In the genomic region with DNA sequence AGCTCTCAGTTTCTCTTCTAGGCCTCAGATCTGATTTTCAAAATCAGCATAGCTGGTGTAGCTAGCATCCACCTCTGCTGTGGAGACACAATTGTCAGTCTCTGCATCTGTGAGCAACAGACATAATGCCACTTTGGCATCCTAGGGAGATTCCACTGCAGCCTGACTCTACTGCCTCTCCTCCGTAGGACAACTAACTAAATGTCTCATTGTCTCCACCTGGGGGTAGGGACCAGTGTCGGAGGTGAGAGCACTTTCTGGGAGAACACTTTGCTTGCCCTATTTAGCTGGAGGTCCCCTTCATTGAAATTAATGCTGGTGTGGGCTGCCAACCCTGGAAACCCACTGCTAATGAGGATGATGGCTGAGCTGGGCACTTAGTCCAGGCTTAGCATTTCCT, we compare ENCODE assay signal across 1 cellular context.
TF ChIP-seq lines count a peak whose summit lies in the region.

No MANE protein-coding gene starts in this region.

TF ChIP-seq in WTC11, 78 proteins besides CTCF, POLR2A, EP300 and RAD21 (continued from another document):
- TF ChIP-seq, protein P1, sequence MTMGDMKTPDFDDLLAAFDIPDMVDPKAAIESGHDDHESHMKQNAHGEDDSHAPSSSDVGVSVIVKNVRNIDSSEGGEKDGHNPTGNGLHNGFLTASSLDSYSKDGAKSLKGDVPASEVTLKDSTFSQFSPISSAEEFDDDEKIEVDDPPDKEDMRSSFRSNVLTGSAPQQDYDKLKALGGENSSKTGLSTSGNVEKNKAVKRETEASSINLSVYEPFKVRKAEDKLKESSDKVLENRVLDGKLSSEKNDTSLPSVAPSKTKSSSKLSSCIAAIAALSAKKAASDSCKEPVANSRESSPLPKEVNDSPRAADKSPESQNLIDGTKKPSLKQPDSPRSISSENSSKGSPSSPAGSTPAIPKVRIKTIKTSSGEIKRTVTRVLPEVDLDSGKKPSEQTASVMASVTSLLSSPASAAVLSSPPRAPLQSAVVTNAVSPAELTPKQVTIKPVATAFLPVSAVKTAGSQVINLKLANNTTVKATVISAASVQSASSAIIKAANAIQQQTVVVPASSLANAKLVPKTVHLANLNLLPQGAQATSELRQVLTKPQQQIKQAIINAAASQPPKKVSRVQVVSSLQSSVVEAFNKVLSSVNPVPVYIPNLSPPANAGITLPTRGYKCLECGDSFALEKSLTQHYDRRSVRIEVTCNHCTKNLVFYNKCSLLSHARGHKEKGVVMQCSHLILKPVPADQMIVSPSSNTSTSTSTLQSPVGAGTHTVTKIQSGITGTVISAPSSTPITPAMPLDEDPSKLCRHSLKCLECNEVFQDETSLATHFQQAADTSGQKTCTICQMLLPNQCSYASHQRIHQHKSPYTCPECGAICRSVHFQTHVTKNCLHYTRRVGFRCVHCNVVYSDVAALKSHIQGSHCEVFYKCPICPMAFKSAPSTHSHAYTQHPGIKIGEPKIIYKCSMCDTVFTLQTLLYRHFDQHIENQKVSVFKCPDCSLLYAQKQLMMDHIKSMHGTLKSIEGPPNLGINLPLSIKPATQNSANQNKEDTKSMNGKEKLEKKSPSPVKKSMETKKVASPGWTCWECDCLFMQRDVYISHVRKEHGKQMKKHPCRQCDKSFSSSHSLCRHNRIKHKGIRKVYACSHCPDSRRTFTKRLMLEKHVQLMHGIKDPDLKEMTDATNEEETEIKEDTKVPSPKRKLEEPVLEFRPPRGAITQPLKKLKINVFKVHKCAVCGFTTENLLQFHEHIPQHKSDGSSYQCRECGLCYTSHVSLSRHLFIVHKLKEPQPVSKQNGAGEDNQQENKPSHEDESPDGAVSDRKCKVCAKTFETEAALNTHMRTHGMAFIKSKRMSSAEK (CRISPR knock-in tag; IDR thresholded peaks at IDR 0.05; ENCODE audit: borderline replicate concordance): no peak
- no peak for TF ChIP-seq ZNF671 (CRISPR knock-in tag; IDR thresholded peaks at IDR 0.05)
- no peak for TF ChIP-seq OVOL2 (CRISPR knock-in tag; IDR thresholded peaks at IDR 0.05; ENCODE audit: borderline replicate concordance)
- TF ChIP-seq USF2 (CRISPR knock-in tag; IDR thresholded peaks at IDR 0.05): no peak
- TF ChIP-seq, protein P2, sequence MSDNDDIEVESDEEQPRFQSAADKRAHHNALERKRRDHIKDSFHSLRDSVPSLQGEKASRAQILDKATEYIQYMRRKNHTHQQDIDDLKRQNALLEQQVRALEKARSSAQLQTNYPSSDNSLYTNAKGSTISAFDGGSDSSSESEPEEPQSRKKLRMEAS (CRISPR knock-in tag; IDR thresholded peaks at IDR 0.05): no peak
- no peak for TF ChIP-seq AR (CRISPR knock-in tag; IDR thresholded peaks at IDR 0.05)
- no peak for TF ChIP-seq NR1H2 (CRISPR knock-in tag; IDR thresholded peaks at IDR 0.05)
- TF ChIP-seq NFE2L1 (CRISPR knock-in tag; IDR thresholded peaks at IDR 0.05): no peak
- TF ChIP-seq, protein P3, sequence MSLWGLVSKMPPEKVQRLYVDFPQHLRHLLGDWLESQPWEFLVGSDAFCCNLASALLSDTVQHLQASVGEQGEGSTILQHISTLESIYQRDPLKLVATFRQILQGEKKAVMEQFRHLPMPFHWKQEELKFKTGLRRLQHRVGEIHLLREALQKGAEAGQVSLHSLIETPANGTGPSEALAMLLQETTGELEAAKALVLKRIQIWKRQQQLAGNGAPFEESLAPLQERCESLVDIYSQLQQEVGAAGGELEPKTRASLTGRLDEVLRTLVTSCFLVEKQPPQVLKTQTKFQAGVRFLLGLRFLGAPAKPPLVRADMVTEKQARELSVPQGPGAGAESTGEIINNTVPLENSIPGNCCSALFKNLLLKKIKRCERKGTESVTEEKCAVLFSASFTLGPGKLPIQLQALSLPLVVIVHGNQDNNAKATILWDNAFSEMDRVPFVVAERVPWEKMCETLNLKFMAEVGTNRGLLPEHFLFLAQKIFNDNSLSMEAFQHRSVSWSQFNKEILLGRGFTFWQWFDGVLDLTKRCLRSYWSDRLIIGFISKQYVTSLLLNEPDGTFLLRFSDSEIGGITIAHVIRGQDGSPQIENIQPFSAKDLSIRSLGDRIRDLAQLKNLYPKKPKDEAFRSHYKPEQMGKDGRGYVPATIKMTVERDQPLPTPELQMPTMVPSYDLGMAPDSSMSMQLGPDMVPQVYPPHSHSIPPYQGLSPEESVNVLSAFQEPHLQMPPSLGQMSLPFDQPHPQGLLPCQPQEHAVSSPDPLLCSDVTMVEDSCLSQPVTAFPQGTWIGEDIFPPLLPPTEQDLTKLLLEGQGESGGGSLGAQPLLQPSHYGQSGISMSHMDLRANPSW (CRISPR knock-in tag; conservative IDR thresholded peaks at IDR 0.05; ENCODE audit: low read depth): no peak
TF ChIP-seq in WTC11: peak in this region for 0.
